In the genomic region with DNA sequence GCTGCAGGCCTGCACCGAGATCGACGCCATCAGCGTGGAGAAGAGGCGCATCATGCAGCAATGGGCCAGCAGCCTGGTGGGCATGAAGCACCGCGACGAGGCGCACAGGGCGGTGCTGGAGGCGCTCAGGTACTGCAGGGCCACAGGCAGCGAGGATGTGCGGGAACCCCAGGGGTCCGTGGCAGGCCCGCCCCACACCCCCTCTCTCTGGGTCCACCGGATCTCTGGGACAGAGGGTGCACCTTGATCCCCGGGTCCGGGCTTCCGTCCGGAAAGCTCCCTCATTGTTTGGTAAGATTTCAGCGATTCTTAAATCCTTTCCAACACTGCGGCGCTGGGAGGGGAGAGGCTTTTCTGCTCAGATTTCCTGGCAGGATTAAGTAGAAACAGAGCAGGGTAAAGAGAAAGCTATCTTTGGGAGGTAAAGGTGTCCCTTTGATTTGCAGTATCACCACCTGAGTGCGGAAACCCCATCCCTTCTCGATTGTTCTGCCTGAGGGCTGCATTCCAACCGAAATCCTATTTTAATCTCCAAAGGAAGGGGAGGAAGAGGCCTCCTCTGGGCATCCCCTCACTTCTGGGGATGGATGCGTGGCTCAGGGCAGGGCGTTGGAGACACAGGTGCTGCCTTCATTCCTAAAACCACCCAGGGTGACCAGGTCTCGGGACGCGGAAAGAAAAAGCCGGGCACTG, we compare ENCODE assay signal across 27 cellular contexts. TPM values are rescaled to one million over a fixed set of nuclear protein-coding genes. Genes with fewer than 3 reads are reported as not detected.
DNase-seq lines count a peak whose midpoint lies in the region; ATAC-seq, FAIRE-seq and TF ChIP-seq lines count a peak whose summit lies in the region.
"Had no signal": no experiment of that assay in that cellular context is flagged by ENCODE, and none has a peak within 500 bp of the region (broad histone marks: within the 10 kb centered on the region; RNA-seq: fewer than 3 reads in every experiment).

No MANE protein-coding gene starts in this region.

- H3K36me3 Mint-ChIP-seq in GM23338 (ENCODE audit: low read depth) (no peaks in the 10 kb centered on the region), WTC11 (no peaks in the 10 kb centered on the region)
- H3K36me3 Mint-ChIP-seq: immature natural killer cell, natural killer cell had no signal

- H3K36me3 ChIP-seq in GM23338 (ENCODE audit: insufficient read depth) (no peaks in the 10 kb centered on the region), kidney (ENCODE audit: control insufficient read depth in 1 of 2, insufficient read depth in 2 of 2, low read length in 2 of 2) (no peaks in the 10 kb centered on the region)
- H3K36me3 ChIP-seq: left lung, ovary, sigmoid colon had no signal

- H3K9me2 ChIP-seq in GM23338 (ENCODE audit: insufficient read depth), result no peaks in the 10 kb centered on the region

- peaks cover 12% of the 10 kb centered on the region; the same call in 1 of the 2 replicates for H3K4me1 ChIP-seq in GM23338 (ENCODE audit: insufficient read depth)
- peaks cover 17 to 27% of the 10 kb centered on the region in 2 donors for H3K4me1 ChIP-seq in kidney (ENCODE audit: control insufficient read depth in 1 of 2, insufficient read depth in 1 of 2, low read depth in 1 of 2, low read length in 2 of 2)
- peaks cover 11% of the 10 kb centered on the region for H3K4me1 ChIP-seq in right cardiac atrium (ENCODE audit: control insufficient read depth, insufficient read depth, low read length)

- no peaks in the 10 kb centered on the region for H3K79me2 ChIP-seq in GM23338 (replicated peaks; ENCODE audit: insufficient read depth)

- no peaks in the 10 kb centered on the region for H4K20me1 ChIP-seq in GM23338 (replicated peaks; ENCODE audit: insufficient read depth)

- peak overlapping the region; percentile 6 for H3K4me2 ChIP-seq in GM23338

- H3K27me3 Mint-ChIP-seq in GM23338 (ENCODE audit: insufficient read depth, low read depth, poor library complexity) (peaks cover 12% of the 10 kb centered on the region), WTC11 (ENCODE audit: low read depth) (no peaks in the 10 kb centered on the region)
- H3K27me3 Mint-ChIP-seq: brain; stimulated activated naive CD8-positive, alpha-beta T cell treated with anti-CD3 and anti-CD28 coated beads, Interleukin-15, Interleukin-2, amounts not matched to agents 100 ng/mL and 50 ng/mL, for 24 hours had no signal

- ATAC-seq in GM23338 (peak; percentile 90), WTC11 (peak; percentile 80), HG03025 (IDR thresholded peaks at IDR 0.05; ENCODE audit: low FRiP score, unreplicated experiment) (no peak), right cardiac atrium (no peak), GM18909 (IDR thresholded peaks at IDR 0.05; ENCODE audit: poor library complexity, unreplicated experiment) (no peak)
- ATAC-seq: left lung, natural killer cell had no signal

- H3K27me3 ChIP-seq in GM23338 (ENCODE audit: insufficient read depth), result no peaks in the 10 kb centered on the region
- no peaks in the 10 kb centered on the region for H3K27me3 ChIP-seq in right cardiac atrium (ENCODE audit: control insufficient read depth, insufficient read depth)
- H3K27me3 ChIP-seq: left lung, ovary, sigmoid colon had no signal

- no peak for TF ChIP-seq CTCF in GM23338 (conservative IDR thresholded peaks at IDR 0.05; ENCODE audit: low read depth in 2 of 2)
- no peak for TF ChIP-seq CTCF in WTC11 (IDR thresholded peaks at IDR 0.05)
- no peak for TF ChIP-seq CTCF in kidney (IDR thresholded peaks at IDR 0.05; ENCODE audit: borderline replicate concordance, extremely low read depth, insufficient read depth)

- no peak for FAIRE-seq in kidney (lab: Jason Lieb, UNC)
- FAIRE-seq: TTC549 had no signal

- POLR2A ChIA-PET in WTC11 (lab: Charles Lee), result no interaction called here

- intact Hi-C loops in kidney (cut with DNase I), result no loop called here
- intact Hi-C loops in right cardiac atrium (cut with DNase I), result no loop called here

- H3K9me3 ChIP-seq in kidney (ENCODE audit: control insufficient read depth in 1 of 2, low read length in 2 of 2) (no peaks in the 10 kb centered on the region), right cardiac atrium (ENCODE audit: control insufficient read depth, low read length) (no peaks in the 10 kb centered on the region)
- H3K9me3 ChIP-seq: left lung, ovary, sigmoid colon had no signal

- H3K27ac Mint-ChIP-seq in GM23338 (peak overlapping the region; percentile 75; the same call in 1 of the 2 replicates), WTC11 (peak overlapping the region; percentile 93)
- H3K27ac Mint-ChIP-seq: immature natural killer cell; mesothelial cell of epicardium; natural killer cell; stimulated activated naive CD8-positive, alpha-beta T cell treated with anti-CD3 and anti-CD28 coated beads, Interleukin-15, Interleukin-2, amounts not matched to agents 100 ng/mL and 50 ng/mL, for 24 hours had no signal

- no peak overlapping the region for H3K4me3 Mint-ChIP-seq in GM23338
- H3K4me3 Mint-ChIP-seq in WTC11, result no peak overlapping the region; the same call in 1 of the 2 replicates
- H3K4me3 Mint-ChIP-seq: immature natural killer cell; mesothelial cell of epicardium; natural killer cell; stimulated activated naive CD8-positive, alpha-beta T cell treated with anti-CD3 and anti-CD28 coated beads, Interleukin-15, Interleukin-2, amounts not matched to agents 100 ng/mL and 50 ng/mL, for 24 hours had no signal

- CTCF ChIA-PET in WTC11 (lab: Charles Lee), result interaction anchor here (0.6 to 2.6 kb wide), 4 partner anchors 11 to 58 kb away, joined by 3 to 10 read pairs (median 6); partner anchors contain the start of gene GAA

- peak overlapping the region; percentile 78 for H3K27ac ChIP-seq in GM23338 (ENCODE audit: low read depth)
- no peak overlapping the region for H3K27ac ChIP-seq in kidney (ENCODE audit: low read depth in 2 of 2, low read length in 2 of 2)
- no peak overlapping the region for H3K27ac ChIP-seq in right cardiac atrium (ENCODE audit: low read length)
- H3K27ac ChIP-seq: ovary had no signal

- H2AFZ ChIP-seq in GM23338, result 0 out of 2 replicates have a peak overlapping the region, but pooled peaks have one; percentile 0

- WGBS in right cardiac atrium, result 72% methylated on average over 32 of the region's 32 CpGs

- H3F3A ChIP-seq in GM23338 (replicated peaks; ENCODE audit: low read depth), result peaks cover 16% of the 10 kb centered on the region

- H3K9ac ChIP-seq in kidney (ENCODE audit: low read length in 2 of 2), result no peak overlapping the region

- peak; percentile 75 for DNase-seq in GM23338 (ENCODE audit: low spot score)
- peak; percentile 53 for DNase-seq in WTC11 (ENCODE audit: low spot score)
- DNase-seq in kidney, result peak; percentile 66
- no peak for DNase-seq in right cardiac atrium
- DNase-seq: ACHN; activated CD8-positive, alpha-beta memory T cell treated with anti-CD3 and anti-CD28 coated beads for 24 hours; activated T-cell treated with anti-CD3 and anti-CD28 coated beads, Interleukin-2, amount 50 U/mL, for 1 hour; DMS79 treated with DMSO at 0.1 percent for 48 hours; effector CD4-positive, alpha-beta T cell; head of caudate nucleus; immature natural killer cell; natural killer cell; NCI-H1105; NCI-H2081; NCI-H345; NCI-H748 treated with DMSO at 0.1 percent for 48 hours; ovary; RPMI8226; sigmoid colon had no signal

- H3K4me3 ChIP-seq in GM23338 (no peak overlapping the region; the same call in 1 of the 2 replicates), kidney (ENCODE audit: low read length in 2 of 2) (no peak overlapping the region), right cardiac atrium (ENCODE audit: low read length) (no peak overlapping the region)
- H3K4me3 ChIP-seq: left lung, ovary, sigmoid colon had no signal

- H3K9me3 Mint-ChIP-seq in GM23338, result no peaks in the 10 kb centered on the region
- H3K9me3 Mint-ChIP-seq in WTC11, result no peaks in the 10 kb centered on the region
- H3K9me3 Mint-ChIP-seq: brain; immature natural killer cell; mesothelial cell of epicardium; natural killer cell; stimulated activated naive CD8-positive, alpha-beta T cell treated with anti-CD3 and anti-CD28 coated beads, Interleukin-15, Interleukin-2, amounts not matched to agents 100 ng/mL and 50 ng/mL, for 24 hours had no signal

- H3K4me1 Mint-ChIP-seq in GM23338 (peaks cover 23% of the 10 kb centered on the region), WTC11 (peaks cover 23% of the 10 kb centered on the region)
- H3K4me1 Mint-ChIP-seq: immature natural killer cell had no signal

TF ChIP-seq in WTC11, 78 proteins besides CTCF, POLR2A, EP300 and RAD21 (continues in another document):
- TF ChIP-seq FOXK1 (CRISPR knock-in tag; IDR thresholded peaks at IDR 0.05), result no peak
- no peak for TF ChIP-seq GTF2I (CRISPR knock-in tag; conservative IDR thresholded peaks at IDR 0.05)
- TF ChIP-seq ZNF219 (CRISPR knock-in tag; IDR thresholded peaks at IDR 0.05; ENCODE audit: borderline replicate concordance), result no peak
- no peak for TF ChIP-seq NFATC4 (CRISPR knock-in tag; IDR thresholded peaks at IDR 0.05)
- 0 out of 2 replicates have a peak, but pooled peaks have one; percentile 10 for TF ChIP-seq ZNF317 (CRISPR knock-in tag; IDR thresholded peaks at IDR 0.05; ENCODE audit: borderline replicate concordance, low read depth)
- TF ChIP-seq ZNF121 (CRISPR knock-in tag; IDR thresholded peaks at IDR 0.05), result no peak
- no peak for TF ChIP-seq NFYB (CRISPR knock-in tag; conservative IDR thresholded peaks at IDR 0.05; ENCODE audit: low read depth)
- TF ChIP-seq, protein P1, sequence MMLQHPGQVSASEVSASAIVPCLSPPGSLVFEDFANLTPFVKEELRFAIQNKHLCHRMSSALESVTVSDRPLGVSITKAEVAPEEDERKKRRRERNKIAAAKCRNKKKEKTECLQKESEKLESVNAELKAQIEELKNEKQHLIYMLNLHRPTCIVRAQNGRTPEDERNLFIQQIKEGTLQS (CRISPR knock-in tag; conservative IDR thresholded peaks at IDR 0.05), result no peak

RNA-seq across cellular contexts. Expression of gene CCDC40, which starts 29.2 kb away (rescaled TPM):
- 7.1 and 8.1 TPM in 2 replicates for total RNA-seq in GM23338 (2014; rRNA removed; shearing (Covaris generic))
- polyA plus RNA-seq in GM23338 (2016; fragmentation: Nextera tagmentation; extraction: Ambion mirVana), result 6.7 and 7.6 TPM in 2 replicates
- 15.1 to 16.3 TPM (median 15.2 TPM) in 3 replicates for total RNA-seq in WTC11 (2021)
- 22.6 TPM for total RNA-seq in kidney
- 5.1 TPM for polyA plus RNA-seq in kidney (ENCODE audit: insufficient read depth, low read depth, low replicate concordance)
- total RNA-seq in right cardiac atrium, result 1 to 10 TPM; 6.9 to 10.0 (median 7.9) TPM
- polyA plus RNA-seq in right cardiac atrium, result 4.9 TPM
- total RNA-seq: T-helper 1 cell treated with Interleukin-12 subunit alpha and Interleukin-12 subunit beta and Interleukin-4 antibody, amounts not matched to agents 30 ng/mL and 1 ng/mL, for 36 hours had no signal
- polyA plus RNA-seq: immature natural killer cell had no signal

RNA-seq across cellular contexts. Expression of gene TBC1D16, which starts 30.0 kb away (rescaled TPM):
- 93.5 and 104 TPM in 2 replicates for total RNA-seq in GM23338 (2014; rRNA removed; shearing (Covaris generic))
- polyA plus RNA-seq in GM23338 (2016; fragmentation: Nextera tagmentation; extraction: Ambion mirVana), result 15.2 and 16.7 TPM in 2 replicates
- total RNA-seq in WTC11 (2021), result 89.8 to 96.1 TPM (median 90.4 TPM) in 3 replicates
- 68.0 TPM for total RNA-seq in kidney
- polyA plus RNA-seq in kidney (ENCODE audit: insufficient read depth, low read depth, low replicate concordance), result 9.1 TPM
- total RNA-seq in right cardiac atrium, result 10 to 100 TPM; 18.5 to 27.8 (median 22.1) TPM
- 9.9 TPM for polyA plus RNA-seq in right cardiac atrium

RNA-seq across cellular contexts. Expression of gene GAA, which starts 35.8 kb away (rescaled TPM):
- 77.4 and 98.1 TPM in 2 replicates for total RNA-seq in GM23338 (2014; rRNA removed; shearing (Covaris generic))
- polyA plus RNA-seq in GM23338 (2016; fragmentation: Nextera tagmentation; extraction: Ambion mirVana) (72.5 and 73.9 TPM in 2 replicates), kidney (ENCODE audit: insufficient read depth, low read depth, low replicate concordance) (78.7 TPM), right cardiac atrium (37.5 TPM)
- total RNA-seq in WTC11 (2021) (91.6 to 97.7 TPM (median 93.9 TPM) in 3 replicates), kidney (62.3 TPM), right cardiac atrium (10 to 100 TPM; 36.3 to 51.3 (median 45.2) TPM)

Comparison
In these comparisons a context has a peak if more than half of its experiments do, and no peak if none do; other contexts are left out.
1. ATAC-seq: peak in GM23338 (single experiment) and WTC11 (single experiment); none in HG03025 (single experiment), right cardiac atrium (0 of 2) and GM18909 (single experiment).
2. DNase-seq: peak in GM23338 (single experiment), WTC11 (single experiment) and kidney (single experiment); none in right cardiac atrium (0 of 3).